Comparison of ENCODE assay signal across 1 cellular context in the genomic region with DNA sequence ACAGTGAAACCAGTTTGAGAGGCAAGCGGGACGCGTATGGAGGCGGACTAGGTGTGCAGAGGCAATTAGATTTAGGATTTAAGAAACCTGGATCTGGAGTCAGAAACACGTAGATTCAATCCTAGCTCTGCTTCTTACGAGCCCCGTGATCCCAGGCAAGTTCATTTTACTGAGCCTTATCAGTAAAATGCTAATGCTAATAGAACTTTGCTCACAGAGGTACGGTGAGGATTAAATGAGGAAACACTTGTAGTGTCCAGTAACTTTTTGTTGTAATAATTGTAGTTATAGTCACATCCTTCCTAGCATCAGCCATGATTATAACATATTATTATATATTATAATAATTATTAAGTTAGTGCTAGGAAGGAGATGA.
TF ChIP-seq lines count a peak whose summit lies in the region.

No MANE protein-coding gene starts in this region.

TF ChIP-seq in endothelial cell of umbilical vein, 7 proteins besides CTCF, POLR2A, EP300 and RAD21:
- TF ChIP-seq MYC (IDR thresholded peaks at IDR 0.05; ENCODE audit: low read depth, low read length) (no peak), GATA2 (IDR thresholded peaks at IDR 0.05; ENCODE audit: insufficient read depth, insufficient read length, low read depth, low read length) (no peak), EZH2 (IDR thresholded peaks at IDR 0.05; ENCODE audit: borderline replicate concordance, low read depth, low read length, severe bottlenecking) (no peak), JUN (IDR thresholded peaks at IDR 0.05; ENCODE audit: borderline replicate concordance, insufficient read depth, insufficient read length, low read depth) (no peak), POLR2AphosphoS5 (IDR thresholded peaks at IDR 0.05; ENCODE audit: insufficient read depth, low read depth, low read length) (no peak), FOS (IDR thresholded peaks at IDR 0.05; ENCODE audit: borderline replicate concordance, insufficient read depth, low read length) (no peak)
- TF ChIP-seq, protein P1, sequence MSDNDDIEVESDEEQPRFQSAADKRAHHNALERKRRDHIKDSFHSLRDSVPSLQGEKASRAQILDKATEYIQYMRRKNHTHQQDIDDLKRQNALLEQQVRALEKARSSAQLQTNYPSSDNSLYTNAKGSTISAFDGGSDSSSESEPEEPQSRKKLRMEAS (IDR thresholded peaks at IDR 0.05; ENCODE audit: insufficient read depth, insufficient read length) = no peak
